Comparison of ENCODE assay signal across 1 cellular context in genomic region chr18:34122724-34123334, GRCh38.
TF ChIP-seq lines count a peak whose summit lies in the region.

No MANE protein-coding gene starts in this region.

TF ChIP-seq in HCT116, 20 proteins besides CTCF, POLR2A, EP300 and RAD21 (continued from another document):
- TF ChIP-seq, protein P1, sequence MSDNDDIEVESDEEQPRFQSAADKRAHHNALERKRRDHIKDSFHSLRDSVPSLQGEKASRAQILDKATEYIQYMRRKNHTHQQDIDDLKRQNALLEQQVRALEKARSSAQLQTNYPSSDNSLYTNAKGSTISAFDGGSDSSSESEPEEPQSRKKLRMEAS (IDR thresholded peaks at IDR 0.05), result no peak
- TF ChIP-seq CEBPB (IDR thresholded peaks at IDR 0.05; ENCODE audit: low read depth) (no peak), ZNF274 (IDR thresholded peaks at IDR 0.05; ENCODE audit: low read depth, low read length) (no peak), EGR1 (IDR thresholded peaks at IDR 0.05; ENCODE audit: low read depth) (no peak)
- TF ChIP-seq, protein P2, sequence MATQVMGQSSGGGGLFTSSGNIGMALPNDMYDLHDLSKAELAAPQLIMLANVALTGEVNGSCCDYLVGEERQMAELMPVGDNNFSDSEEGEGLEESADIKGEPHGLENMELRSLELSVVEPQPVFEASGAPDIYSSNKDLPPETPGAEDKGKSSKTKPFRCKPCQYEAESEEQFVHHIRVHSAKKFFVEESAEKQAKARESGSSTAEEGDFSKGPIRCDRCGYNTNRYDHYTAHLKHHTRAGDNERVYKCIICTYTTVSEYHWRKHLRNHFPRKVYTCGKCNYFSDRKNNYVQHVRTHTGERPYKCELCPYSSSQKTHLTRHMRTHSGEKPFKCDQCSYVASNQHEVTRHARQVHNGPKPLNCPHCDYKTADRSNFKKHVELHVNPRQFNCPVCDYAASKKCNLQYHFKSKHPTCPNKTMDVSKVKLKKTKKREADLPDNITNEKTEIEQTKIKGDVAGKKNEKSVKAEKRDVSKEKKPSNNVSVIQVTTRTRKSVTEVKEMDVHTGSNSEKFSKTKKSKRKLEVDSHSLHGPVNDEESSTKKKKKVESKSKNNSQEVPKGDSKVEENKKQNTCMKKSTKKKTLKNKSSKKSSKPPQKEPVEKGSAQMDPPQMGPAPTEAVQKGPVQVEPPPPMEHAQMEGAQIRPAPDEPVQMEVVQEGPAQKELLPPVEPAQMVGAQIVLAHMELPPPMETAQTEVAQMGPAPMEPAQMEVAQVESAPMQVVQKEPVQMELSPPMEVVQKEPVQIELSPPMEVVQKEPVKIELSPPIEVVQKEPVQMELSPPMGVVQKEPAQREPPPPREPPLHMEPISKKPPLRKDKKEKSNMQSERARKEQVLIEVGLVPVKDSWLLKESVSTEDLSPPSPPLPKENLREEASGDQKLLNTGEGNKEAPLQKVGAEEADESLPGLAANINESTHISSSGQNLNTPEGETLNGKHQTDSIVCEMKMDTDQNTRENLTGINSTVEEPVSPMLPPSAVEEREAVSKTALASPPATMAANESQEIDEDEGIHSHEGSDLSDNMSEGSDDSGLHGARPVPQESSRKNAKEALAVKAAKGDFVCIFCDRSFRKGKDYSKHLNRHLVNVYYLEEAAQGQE (IDR thresholded peaks at IDR 0.05; ENCODE audit: low read depth), result no peak
